20 cellular contexts compared by ENCODE assay signal in the genomic region with DNA sequence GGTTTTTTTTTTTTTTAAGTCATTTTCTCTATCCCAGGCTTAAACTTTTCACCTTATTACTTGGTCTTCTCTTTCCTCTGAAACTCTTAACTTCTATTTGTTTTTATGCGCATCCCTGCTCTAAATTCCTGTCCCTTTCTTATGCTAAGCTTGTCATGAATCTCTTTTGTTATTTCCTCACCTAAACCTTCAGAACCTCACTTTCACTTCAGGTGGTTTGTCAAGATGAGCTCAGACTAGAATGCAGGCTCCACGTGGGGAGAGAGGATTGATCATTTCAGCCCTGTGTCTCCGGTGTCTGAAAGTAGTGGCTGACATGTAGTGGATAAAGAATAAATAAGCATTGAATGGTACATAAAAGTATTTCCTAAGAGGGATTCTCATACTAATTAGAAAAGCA.
"Had no signal": no experiment of that assay in that cellular context is flagged by ENCODE, and none has a peak within 500 bp of the region (broad histone marks: within the 10 kb centered on the region; RNA-seq: fewer than 3 reads in every experiment).

No MANE protein-coding gene starts in this region.

- H3K36me3 Mint-ChIP-seq: activated CD4-positive, alpha-beta memory T cell treated with anti-CD3 and anti-CD28 coated beads for 36 hours; brain had no signal

- H3K9me3 ChIP-seq: colonic mucosa, tibial nerve, vagina had no signal

- H3K27ac ChIP-seq: colonic mucosa, tibial nerve, vagina had no signal

- H3K4me3 Mint-ChIP-seq: activated B cell treated with CpG ODN at 0.5 μM for 24 hours; activated CD4-positive, alpha-beta memory T cell treated with anti-CD3 and anti-CD28 coated beads for 36 hours; activated T-helper 1 cell treated with anti-CD3 and anti-CD28 coated beads, Interleukin-12 subunit alpha, Interleukin-12 subunit beta, Interleukin-2, Interleukin-4 antibody, amounts not matched to agents 30 ng/mL and 10 ng/mL and 1 ng/mL, durations not matched to agents 14 hours and 24 hours and 36 hours; brain; nephron progenitor cell; T-helper 2 cell treated with Interferon-gamma antibody and Interleukin-4, amounts not matched to agents 5 μg/mL and 100 μg/mL, for 36 hours had no signal

- H3K4me3 ChIP-seq: colonic mucosa, tibial nerve, vagina had no signal

- H3K4me1 ChIP-seq: colonic mucosa, vagina had no signal

- DNase-seq: activated B cell treated with CpG ODN at 0.5 μM for 24 hours; activated CD4-positive, alpha-beta memory T cell treated with anti-CD3 and anti-CD28 coated beads for 36 hours; activated CD4-positive, alpha-beta T cell treated with anti-CD3 and anti-CD28 coated beads for 4 hours; activated gamma-delta T cell treated with Interleukin-2 at 50 U/mL for 16 hours; activated T-cell treated with anti-CD3 and anti-CD28 coated beads for 4 hours; central memory CD4-positive, alpha-beta T cell; colonic mucosa; hypothalamus; islet precursor cell; nephron progenitor cell; stimulated activated CD4-positive, alpha-beta T cell treated with anti-CD3 and anti-CD28 coated beads, Interleukin-12 subunit alpha, Interleukin-12 subunit beta, amount 100 ng/mL, for 4 hours; stimulated activated CD4-positive, alpha-beta T cell treated with anti-CD3 and anti-CD28 coated beads, Interleukin-2, amount 100 ng/mL, for 24 hours; stimulated activated naive CD8-positive, alpha-beta T cell treated with anti-CD3 and anti-CD28 coated beads, Interleukin-15, Interleukin-2, amounts not matched to agents 100 U/mL and 50 U/mL, for 24 hours; substantia nigra had no signal

- H3K36me3 ChIP-seq: colonic mucosa, tibial nerve, vagina had no signal

- H3K27me3 ChIP-seq: colonic mucosa, tibial nerve, vagina had no signal

- H3K9me3 Mint-ChIP-seq: activated B cell treated with CpG ODN at 0.5 μM for 24 hours; activated CD4-positive, alpha-beta memory T cell treated with anti-CD3 and anti-CD28 coated beads for 36 hours; T-helper 2 cell treated with Interferon-gamma antibody and Interleukin-4, amounts not matched to agents 5 μg/mL and 100 μg/mL, for 36 hours had no signal

- ATAC-seq: stimulated activated naive CD8-positive, alpha-beta T cell treated with anti-CD3 and anti-CD28 coated beads, Interleukin-15, Interleukin-2, amounts not matched to agents 100 U/mL and 50 U/mL, for 24 hours had no signal

- H3K27ac Mint-ChIP-seq: activated B cell treated with CpG ODN at 0.5 μM for 24 hours; activated CD4-positive, alpha-beta memory T cell treated with anti-CD3 and anti-CD28 coated beads for 36 hours; activated T-helper 1 cell treated with anti-CD3 and anti-CD28 coated beads, Interleukin-12 subunit alpha, Interleukin-12 subunit beta, Interleukin-2, Interleukin-4 antibody, amounts not matched to agents 30 ng/mL and 10 ng/mL and 1 ng/mL, durations not matched to agents 14 hours and 24 hours and 36 hours; brain; nephron progenitor cell; progenitor cell of endocrine pancreas; T-helper 2 cell treated with Interferon-gamma antibody and Interleukin-4, amounts not matched to agents 5 μg/mL and 100 μg/mL, for 36 hours had no signal

- H3K27me3 Mint-ChIP-seq: brain had no signal

- H3K4me1 Mint-ChIP-seq: activated B cell treated with CpG ODN at 0.5 μM for 24 hours, nephron progenitor cell had no signal
